Comparison of ENCODE assay signal across 1 cellular context in the genomic region with DNA sequence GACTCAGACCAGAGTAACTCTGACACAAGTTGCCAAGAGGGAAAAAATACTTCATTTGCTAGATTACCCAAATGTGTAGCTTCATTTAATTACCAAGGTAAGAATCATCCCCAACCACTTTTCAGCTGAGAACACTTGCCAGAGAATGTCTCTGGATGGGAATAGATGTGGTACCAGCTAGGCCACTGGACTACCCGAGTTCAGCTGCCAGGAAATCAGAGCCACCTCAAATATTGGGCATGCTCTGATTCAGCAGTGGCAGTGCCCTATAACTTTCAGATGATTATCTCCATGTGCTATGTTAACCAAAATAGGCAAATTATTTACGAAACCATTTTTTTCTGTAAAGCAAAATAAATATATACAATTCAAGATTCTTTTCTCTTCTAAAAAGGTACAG.
TF ChIP-seq lines count a peak whose summit lies in the region.

No MANE protein-coding gene starts in this region.

TF ChIP-seq in endothelial cell of umbilical vein, 7 proteins besides CTCF, POLR2A, EP300 and RAD21 (continued from another document):
- TF ChIP-seq JUN (IDR thresholded peaks at IDR 0.05; ENCODE audit: borderline replicate concordance, insufficient read depth, insufficient read length, low read depth) (no peak), FOS (IDR thresholded peaks at IDR 0.05; ENCODE audit: borderline replicate concordance, insufficient read depth, low read length) (no peak), POLR2AphosphoS5 (IDR thresholded peaks at IDR 0.05; ENCODE audit: insufficient read depth, low read depth, low read length) (no peak), EZH2 (IDR thresholded peaks at IDR 0.05; ENCODE audit: borderline replicate concordance, low read depth, low read length, severe bottlenecking) (no peak), MYC (IDR thresholded peaks at IDR 0.05; ENCODE audit: low read depth, low read length) (no peak), GATA2 (IDR thresholded peaks at IDR 0.05; ENCODE audit: insufficient read depth, insufficient read length, low read depth, low read length) (no peak)
